17 cellular contexts compared by ENCODE assay signal in genomic region chr6:161009991-161010390, GRCh38. TPM values are rescaled to one million over a fixed set of nuclear protein-coding genes. Genes with fewer than 3 reads are reported as not detected.
DNase-seq lines count a peak whose midpoint lies in the region; ATAC-seq, FAIRE-seq and TF ChIP-seq lines count a peak whose summit lies in the region.
"Had no signal": no experiment of that assay in that cellular context is flagged by ENCODE, and none has a peak within 500 bp of the region (broad histone marks: within the 10 kb centered on the region; RNA-seq: fewer than 3 reads in every experiment).

No MANE protein-coding gene starts in this region.

- H3K4me2 ChIP-seq in GM23338 (peak overlapping the region; percentile 50), astrocyte (ENCODE audit: low read length) (no peak overlapping the region), smooth muscle cell (peak overlapping the region; percentile 78)
- H3K4me2 ChIP-seq: BLaER1 treated with 17β-estradiol and CSF1 and Interleukin-3, amounts not matched to agents 10 nM and 100 nM had no signal

- H3K9me2 ChIP-seq in GM23338 (ENCODE audit: insufficient read depth): no peaks in the 10 kb centered on the region

- no peak overlapping the region for H3K27ac ChIP-seq in GM23338 (ENCODE audit: low read depth)
- peak overlapping the region; percentile 25 for H3K27ac ChIP-seq in astrocyte (ENCODE audit: low read depth, low read length)
- no peak overlapping the region for H3K27ac ChIP-seq in smooth muscle cell (ENCODE audit: low read depth)
- H3K27ac ChIP-seq in kidney (ENCODE audit: low read depth in 2 of 2, low read length in 2 of 2): no peak overlapping the region
- H3K27ac ChIP-seq: 22Rv1; BLaER1 treated with 17β-estradiol and CSF1 and Interleukin-3, amounts not matched to agents 10 nM and 100 nM had no signal

- H4K20me1 ChIP-seq in GM23338 (replicated peaks; ENCODE audit: insufficient read depth) (no peaks in the 10 kb centered on the region), astrocyte (ENCODE audit: insufficient read depth, low read length) (peaks cover 8% of the 10 kb centered on the region), smooth muscle cell (ENCODE audit: low read depth) (peaks cover 19% of the 10 kb centered on the region)

- H3K4me3 ChIP-seq in GM23338 (0 out of 2 replicates have a peak overlapping the region, but pooled peaks have one; percentile 3), astrocyte (ENCODE audit: insufficient read depth, low read depth, low read length) (no peak overlapping the region), smooth muscle cell (no peak overlapping the region), kidney (ENCODE audit: low read length in 2 of 2) (no peak overlapping the region)
- H3K4me3 ChIP-seq: BLaER1 treated with 17β-estradiol and CSF1 and Interleukin-3, amounts not matched to agents 10 nM and 100 nM had no signal

- WGBS in smooth muscle cell (ENCODE audit: low lambda C conversion rate): 93% methylated on average over 3 of the region's 3 CpGs

- H3K9me3 ChIP-seq in astrocyte (ENCODE audit: insufficient read depth, low read depth, low read length): no peaks in the 10 kb centered on the region
- no peaks in the 10 kb centered on the region for H3K9me3 ChIP-seq in smooth muscle cell (replicated peaks; ENCODE audit: low read depth)
- H3K9me3 ChIP-seq in kidney (ENCODE audit: control insufficient read depth in 1 of 2, low read length in 2 of 2): no peaks in the 10 kb centered on the region

- DNase-seq in NCI-H345 (lab: John Stamatoyannopoulos, UW) (peak; percentile 7), NCI-H345 treated with DMSO at 0.1 percent for 48 hours (lab: John Stamatoyannopoulos, UW; ENCODE audit: unreplicated experiment) (no peak), GM23338 (ENCODE audit: low spot score) (no peak), astrocyte (ENCODE audit: low read depth) (peak; percentile 55), smooth muscle cell (lab: John Stamatoyannopoulos, UW; ENCODE audit: unreplicated experiment) (no peak), SW 1271 (lab: John Stamatoyannopoulos, UW) (no peak), kidney (no peak)
- DNase-seq: Calu3; CD8-positive, alpha-beta T cell; DMS79 treated with DMSO at 0.1 percent for 48 hours; GF-D8; KG1 had no signal

- H2AFZ ChIP-seq in GM23338: no peak overlapping the region
- no peak overlapping the region for H2AFZ ChIP-seq in astrocyte (ENCODE audit: low read depth, low read length)
- no peak overlapping the region for H2AFZ ChIP-seq in smooth muscle cell (ENCODE audit: low read depth)

- intact Hi-C loops in kidney (cut with DNase I): no loop called here

- no peak for FAIRE-seq in astrocyte (lab: Jason Lieb, UNC)
- no peak for FAIRE-seq in kidney (lab: Jason Lieb, UNC)
- FAIRE-seq: H54 had no signal

- H3K27me3 Mint-ChIP-seq in GM23338 (ENCODE audit: insufficient read depth, low read depth, poor library complexity) (no peaks in the 10 kb centered on the region), astrocyte (ENCODE audit: low read depth, unreplicated experiment) (no peaks in the 10 kb centered on the region)
- H3K27me3 Mint-ChIP-seq: B cell had no signal

- H3K27ac Mint-ChIP-seq in GM23338: peak overlapping the region; percentile 56; the same call in 1 of the 2 replicates
- H3K27ac Mint-ChIP-seq in astrocyte (ENCODE audit: unreplicated experiment): no peak overlapping the region
- H3K27ac Mint-ChIP-seq: B cell; CD8-positive, alpha-beta T cell had no signal

- H3K36me3 ChIP-seq in GM23338 (ENCODE audit: insufficient read depth) (no peaks in the 10 kb centered on the region), astrocyte (ENCODE audit: insufficient read depth, low read length) (no peaks in the 10 kb centered on the region), smooth muscle cell (ENCODE audit: low read depth) (no peaks in the 10 kb centered on the region), kidney (ENCODE audit: control insufficient read depth in 1 of 2, insufficient read depth in 2 of 2, low read length in 2 of 2) (no peaks in the 10 kb centered on the region)

- ATAC-seq in GM23338 (no peak), HG02623 (IDR thresholded peaks at IDR 0.05; ENCODE audit: unreplicated experiment) (no peak)
- ATAC-seq: CD8-positive, alpha-beta T cell had no signal

- peaks cover 1% of the 10 kb centered on the region; the same call in 1 of the 3 replicates for H3K36me3 Mint-ChIP-seq in GM23338 (ENCODE audit: low read depth)
- no peaks in the 10 kb centered on the region for H3K36me3 Mint-ChIP-seq in astrocyte (ENCODE audit: low read depth, unreplicated experiment)

- H3K9me3 Mint-ChIP-seq in GM23338: no peaks in the 10 kb centered on the region
- H3K9me3 Mint-ChIP-seq in astrocyte (ENCODE audit: unreplicated experiment): no peaks in the 10 kb centered on the region
- H3K9me3 Mint-ChIP-seq: CD8-positive, alpha-beta T cell had no signal

- TF ChIP-seq CTCF in GM23338 (conservative IDR thresholded peaks at IDR 0.05; ENCODE audit: low read depth in 2 of 2): no peak
- no peak for TF ChIP-seq CTCF in astrocyte (IDR thresholded peaks at IDR 0.05; ENCODE audit: insufficient read depth, low read depth, low read length)
- TF ChIP-seq CTCF in smooth muscle cell (IDR thresholded peaks at IDR 0.05; ENCODE audit: borderline replicate concordance, insufficient read depth, poor library complexity, severe bottlenecking): no peak
- no peak for TF ChIP-seq CTCF in kidney (IDR thresholded peaks at IDR 0.05; ENCODE audit: borderline replicate concordance, extremely low read depth, insufficient read depth)

- H3K4me3 Mint-ChIP-seq in GM23338 (peak overlapping the region; percentile 28; the same call in 1 of the 3 replicates), astrocyte (ENCODE audit: unreplicated experiment) (no peak overlapping the region)
- H3K4me3 Mint-ChIP-seq: B cell; CD8-positive, alpha-beta T cell had no signal

- H3K4me1 ChIP-seq in GM23338 (ENCODE audit: insufficient read depth) (peaks cover 48% of the 10 kb centered on the region), astrocyte (ENCODE audit: insufficient read depth, low read length) (peaks cover 21% of the 10 kb centered on the region), smooth muscle cell (ENCODE audit: low read depth) (peaks cover 33% of the 10 kb centered on the region), kidney (ENCODE audit: control insufficient read depth in 1 of 2, insufficient read depth in 1 of 2, low read depth in 1 of 2, low read length in 2 of 2) (peaks cover 2 to 5% of the 10 kb centered on the region in 2 donors)
- H3K4me1 ChIP-seq: BLaER1 treated with 17β-estradiol and CSF1 and Interleukin-3, amounts not matched to agents 10 nM and 100 nM had no signal

- H3K4me1 Mint-ChIP-seq in GM23338 (peaks cover 63% of the 10 kb centered on the region), astrocyte (ENCODE audit: low read depth, unreplicated experiment) (peaks cover 25% of the 10 kb centered on the region)

- H3K27me3 ChIP-seq in GM23338 (ENCODE audit: insufficient read depth) (no peaks in the 10 kb centered on the region), astrocyte (ENCODE audit: insufficient read depth, low read length) (no peaks in the 10 kb centered on the region), smooth muscle cell (ENCODE audit: low read depth) (no peaks in the 10 kb centered on the region)
- H3K27me3 ChIP-seq: BLaER1 treated with 17β-estradiol and CSF1 and Interleukin-3, amounts not matched to agents 10 nM and 100 nM had no signal

- H3K79me2 ChIP-seq in GM23338 (replicated peaks; ENCODE audit: insufficient read depth) (peaks cover 82% of the 10 kb centered on the region), astrocyte (ENCODE audit: insufficient read depth, low read length) (peaks cover 93% of the 10 kb centered on the region), smooth muscle cell (ENCODE audit: low read depth) (peaks cover 91% of the 10 kb centered on the region)

- H3K9ac ChIP-seq in astrocyte (ENCODE audit: low read length): no peak overlapping the region
- H3K9ac ChIP-seq in smooth muscle cell (ENCODE audit: low read depth): no peak overlapping the region
- H3K9ac ChIP-seq in kidney (ENCODE audit: low read length in 2 of 2): no peak overlapping the region
- H3K9ac ChIP-seq: BLaER1 treated with 17β-estradiol and CSF1 and Interleukin-3, amounts not matched to agents 10 nM and 100 nM had no signal

- H3F3A ChIP-seq in GM23338 (replicated peaks; ENCODE audit: low read depth): no peaks in the 10 kb centered on the region
- H3F3A ChIP-seq in smooth muscle cell (ENCODE audit: low read depth): no peaks in the 10 kb centered on the region

TF ChIP-seq in GM23338, 12 proteins besides CTCF, POLR2A, EP300 and RAD21 (continues in another document):
- no peak for TF ChIP-seq STAT1 (IDR thresholded peaks at IDR 0.05; ENCODE audit: unreplicated experiment)
- TF ChIP-seq POLR2AphosphoS5 (IDR thresholded peaks at IDR 0.05; ENCODE audit: low read depth): no peak
- TF ChIP-seq ZNF331 (CRISPR knock-in tag; IDR thresholded peaks at IDR 0.05; ENCODE audit: low read depth): no peak
- TF ChIP-seq EZH2phosphoT487 (IDR thresholded peaks at IDR 0.05; ENCODE audit: unreplicated experiment): no peak
- no peak for TF ChIP-seq NANOG (IDR thresholded peaks at IDR 0.05; ENCODE audit: borderline replicate concordance)
- TF ChIP-seq, protein P1, sequence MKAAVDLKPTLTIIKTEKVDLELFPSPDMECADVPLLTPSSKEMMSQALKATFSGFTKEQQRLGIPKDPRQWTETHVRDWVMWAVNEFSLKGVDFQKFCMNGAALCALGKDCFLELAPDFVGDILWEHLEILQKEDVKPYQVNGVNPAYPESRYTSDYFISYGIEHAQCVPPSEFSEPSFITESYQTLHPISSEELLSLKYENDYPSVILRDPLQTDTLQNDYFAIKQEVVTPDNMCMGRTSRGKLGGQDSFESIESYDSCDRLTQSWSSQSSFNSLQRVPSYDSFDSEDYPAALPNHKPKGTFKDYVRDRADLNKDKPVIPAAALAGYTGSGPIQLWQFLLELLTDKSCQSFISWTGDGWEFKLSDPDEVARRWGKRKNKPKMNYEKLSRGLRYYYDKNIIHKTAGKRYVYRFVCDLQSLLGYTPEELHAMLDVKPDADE (IDR thresholded peaks at IDR 0.05): no peak
- TF ChIP-seq ZNF114 (CRISPR knock-in tag; IDR thresholded peaks at IDR 0.05): no peak
- TF ChIP-seq EZH2 (IDR thresholded peaks at IDR 0.05; ENCODE audit: low read depth, unreplicated experiment): no peak
- no peak for TF ChIP-seq JUNB (IDR thresholded peaks at IDR 0.05; ENCODE audit: unreplicated experiment)

RNA-seq across cellular contexts. Expression of gene MAP3K4, which starts 18.4 kb away (rescaled TPM):
- 31.8 and 44.4 TPM in 2 replicates for total RNA-seq in GM23338 (2014; rRNA removed; shearing (Covaris generic))
- polyA plus RNA-seq in GM23338 (2016; fragmentation: Nextera tagmentation; extraction: Ambion mirVana) (48.8 and 56.6 TPM in 2 replicates), smooth muscle cell (14.3 and 17.2 TPM in 2 replicates), kidney (ENCODE audit: insufficient read depth, low read depth, low replicate concordance) (13.0 TPM)
- total RNA-seq in astrocyte (20.3 and 22.1 TPM in 2 replicates), smooth muscle cell (26.8 and 29.5 TPM in 2 replicates), kidney (52.8 TPM)

Comparison
In these comparisons a context has a peak if more than half of its experiments do, and no peak if none do; other contexts are left out.
1. DNase-seq: peak in NCI-H345 (single experiment) and astrocyte (single experiment); none in NCI-H345 treated with DMSO at 0.1 percent for 48 hours (single experiment), GM23338 (single experiment), smooth muscle cell (single experiment), SW 1271 (0 of 2) and kidney (single experiment).